In genomic region chr9:114214686-114215397, GRCh38 we compare ENCODE assay signal across 26 cellular contexts. TPM values are rescaled to one million over a fixed set of nuclear protein-coding genes. Genes with fewer than 3 reads are reported as not detected.
DNase-seq lines count a peak whose midpoint lies in the region; ATAC-seq and TF ChIP-seq lines count a peak whose summit lies in the region.
"Had no signal": no experiment of that assay in that cellular context is flagged by ENCODE, and none has a peak within 500 bp of the region (broad histone marks: within the 10 kb centered on the region; RNA-seq: fewer than 3 reads in every experiment).

No MANE protein-coding gene starts in this region.

- no peak overlapping the region for H2BK15ac ChIP-seq in neuronal stem cell (ENCODE audit: low read length)

- no peak overlapping the region for H3K23ac ChIP-seq in neuronal stem cell (ENCODE audit: low read depth, low read length, poor library complexity)

- POLR2A ChIA-PET in AG04450 (lab: Yijun Ruan, JAX) = no interaction called here

- TF ChIP-seq CTCF in AG04450 (IDR thresholded peaks at IDR 0.05; ENCODE audit: low read depth, low read length) = no peak
- no peak for TF ChIP-seq CTCF in brain (conservative IDR thresholded peaks at IDR 0.05)
- no peak for TF ChIP-seq CTCF in heart right ventricle (IDR thresholded peaks at IDR 0.05)

- H3K18ac ChIP-seq in neuronal stem cell (ENCODE audit: low read length) = peak overlapping the region; percentile 15

- no peak overlapping the region for H3K4me3 ChIP-seq in AG04450 (ENCODE audit: low read depth, low read length)
- no peak overlapping the region for H3K4me3 ChIP-seq in heart right ventricle
- H3K4me3 ChIP-seq in neuronal stem cell (ENCODE audit: low read length in 2 of 2) = no peak overlapping the region
- H3K4me3 ChIP-seq: left lung, mucosa of descending colon had no signal

- no peak overlapping the region for H2BK120ac ChIP-seq in neuronal stem cell (ENCODE audit: low read depth, low read length)

- H3K9me3 Mint-ChIP-seq in brain (no peaks in the 10 kb centered on the region), immature natural killer cell (no peaks in the 10 kb centered on the region)
- no peaks in the 10 kb centered on the region for H3K9me3 Mint-ChIP-seq in effector memory CD8-positive, alpha-beta T cell
- H3K9me3 Mint-ChIP-seq: activated CD4-positive, alpha-beta T cell treated with anti-CD3 and anti-CD28 coated beads, Interleukin-2, amount 10 ng/mL, durations not matched to agents 24 days and 14 days; CD4-positive, alpha-beta memory T cell; stimulated activated naive B cell treated with anti-CD40 and anti-IgM and Interleukin-4, amounts not matched to agents 10 μg/mL and 1 μg/mL and 100 μg/mL, for 72 hours had no signal

- no peak overlapping the region for H2AFZ ChIP-seq in neuronal stem cell (ENCODE audit: low read length)

- peaks cover 5% of the 10 kb centered on the region for H3K36me3 Mint-ChIP-seq in brain
- H3K36me3 Mint-ChIP-seq in immature natural killer cell = no peaks in the 10 kb centered on the region
- no peaks in the 10 kb centered on the region for H3K36me3 Mint-ChIP-seq in effector memory CD8-positive, alpha-beta T cell (ENCODE audit: insufficient read depth)
- H3K36me3 Mint-ChIP-seq: CD4-positive, alpha-beta memory T cell; stimulated activated naive B cell treated with anti-CD40 and anti-IgM and Interleukin-4, amounts not matched to agents 10 μg/mL and 1 μg/mL and 100 μg/mL, for 72 hours had no signal

- H3K27me3 ChIP-seq in AG04450 (ENCODE audit: control insufficient read depth, insufficient read depth, low read length) (no peaks in the 10 kb centered on the region), heart right ventricle (no peaks in the 10 kb centered on the region), neuronal stem cell (ENCODE audit: control insufficient read depth in 3 of 3, insufficient read depth in 3 of 3, low read depth in 1 of 3, low read length in 3 of 3) (no peaks in the 10 kb centered on the region)
- H3K27me3 ChIP-seq: left lung had no signal

- H3K36me3 ChIP-seq in heart right ventricle (peaks cover 0 to 14% (median 0%) of the 10 kb centered on the region in 9 donors), neuronal stem cell (replicated peaks in 1 of 2; ENCODE audit: control insufficient read depth in 2 of 2, insufficient read depth in 2 of 2, low read length in 2 of 2) (peaks cover 10 to 13% of the 10 kb centered on the region in 2 donors)
- H3K36me3 ChIP-seq: left lung had no signal

- CTCF ChIA-PET in AG04450 (lab: Charles Lee) = interaction anchor here (1.0 kb wide), 1 partner anchor 107 kb away, joined by 6 read pairs; no protein-coding TSS in a partner anchor

- H3K4me3 Mint-ChIP-seq in brain (no peak overlapping the region), immature natural killer cell (no peak overlapping the region)
- H3K4me3 Mint-ChIP-seq in effector memory CD8-positive, alpha-beta T cell = no peak overlapping the region
- H3K4me3 Mint-ChIP-seq: activated CD4-positive, alpha-beta T cell treated with anti-CD3 and anti-CD28 coated beads, Interleukin-2, amount 10 ng/mL, durations not matched to agents 24 days and 14 days; CD4-positive, alpha-beta memory T cell; stimulated activated naive B cell treated with anti-CD40 and anti-IgM and Interleukin-4, amounts not matched to agents 10 μg/mL and 1 μg/mL and 100 μg/mL, for 72 hours had no signal

- H3K4me1 Mint-ChIP-seq in brain (peaks cover 43% of the 10 kb centered on the region), immature natural killer cell (no peaks in the 10 kb centered on the region)
- no peaks in the 10 kb centered on the region for H3K4me1 Mint-ChIP-seq in effector memory CD8-positive, alpha-beta T cell (ENCODE audit: low read depth in 2 of 2)
- H3K4me1 Mint-ChIP-seq: activated CD4-positive, alpha-beta T cell treated with anti-CD3 and anti-CD28 coated beads, Interleukin-2, amount 10 ng/mL, durations not matched to agents 24 days and 14 days; CD4-positive, alpha-beta memory T cell; stimulated activated naive B cell treated with anti-CD40 and anti-IgM and Interleukin-4, amounts not matched to agents 10 μg/mL and 1 μg/mL and 100 μg/mL, for 72 hours had no signal

- H3K27ac ChIP-seq in AG04450 (ENCODE audit: low read depth, low read length) (peak overlapping the region; percentile 21), heart right ventricle (peak overlapping the region in 1 of 10 donors; percentile 35), neuronal stem cell (replicated peaks; ENCODE audit: low read length) (no peak overlapping the region)
- H3K27ac ChIP-seq: left lung, WERI-Rb-1 had no signal

- no peak overlapping the region for H2AK5ac ChIP-seq in neuronal stem cell (ENCODE audit: low read depth, low read length)

- H3K27ac Mint-ChIP-seq in brain = peak overlapping the region in 4 of 5 experiments; percentile 63 to 80 (median 72)
- no peak overlapping the region for H3K27ac Mint-ChIP-seq in immature natural killer cell
- H3K27ac Mint-ChIP-seq in effector memory CD8-positive, alpha-beta T cell = no peak overlapping the region
- H3K27ac Mint-ChIP-seq: activated CD4-positive, alpha-beta T cell treated with anti-CD3 and anti-CD28 coated beads, Interleukin-2, amount 10 ng/mL, durations not matched to agents 24 days and 14 days; CD4-positive, alpha-beta memory T cell; stimulated activated naive B cell treated with anti-CD40 and anti-IgM and Interleukin-4, amounts not matched to agents 10 μg/mL and 1 μg/mL and 100 μg/mL, for 72 hours had no signal

- H3K4me1 ChIP-seq in heart right ventricle (peaks cover 6 to 53% (median 27%) of the 10 kb centered on the region in 9 donors), neuronal stem cell (ENCODE audit: control insufficient read depth in 2 of 2, insufficient read depth in 1 of 2, low read depth in 1 of 2, low read length in 2 of 2) (no peaks in the 10 kb centered on the region)
- H3K4me1 ChIP-seq: left lung had no signal

- no peak overlapping the region for H4K8ac ChIP-seq in neuronal stem cell (ENCODE audit: low read depth, low read length)

- H3K9ac ChIP-seq in neuronal stem cell (ENCODE audit: low read depth, low read length, poor library complexity) = no peak overlapping the region
- H3K9ac ChIP-seq: parathyroid adenoma had no signal

- H4K91ac ChIP-seq in neuronal stem cell (ENCODE audit: low read depth, low read length, poor library complexity) = no peak overlapping the region

- peak in 6 of 8 donors; percentile 11 to 49 (median 24) for ATAC-seq in heart right ventricle
- no peak for ATAC-seq in effector memory CD8-positive, alpha-beta T cell (replicated peaks)
- ATAC-seq: HCT116; left lung; mucosa of descending colon; stimulated activated naive B cell treated with anti-CD40 and anti-IgM and Interleukin-4, amounts not matched to agents 10 μg/mL and 1 μg/mL and 100 μg/mL, for 72 hours had no signal

- DNase-seq in AG04450 (ENCODE audit: low read depth, low spot score) (no peak), heart right ventricle (no peak), neuronal stem cell (ENCODE audit: low spot score) (no peak), immature natural killer cell (no peak), pons (ENCODE audit: low spot score) (no peak)
- DNase-seq in effector memory CD8-positive, alpha-beta T cell = no peak
- DNase-seq in activated CD4-positive, alpha-beta T cell treated with anti-CD3 and anti-CD28 coated beads for 48 hours = no peak
- DNase-seq: activated CD4-positive, alpha-beta T cell treated with anti-CD3 and anti-CD28 coated beads, Interleukin-2, amount 10 ng/mL, durations not matched to agents 24 days and 14 days; activated gamma-delta T cell; activated T-cell treated with anti-CD3 and anti-CD28 coated beads, Interleukin-2, amount 50 U/mL, for 1 hour; CD4-positive, alpha-beta memory T cell; effector CD4-positive, alpha-beta T cell; foreskin melanocyte; hippocampal formation; mucosa of descending colon; NCI-H1092 treated with DMSO at 0.1 percent for 48 hours; NCI-H187; NCI-H2171 treated with DMSO at 0.1 percent for 48 hours; NCI-H524 treated with DMSO at 0.1 percent for 48 hours; stimulated activated naive B cell treated with anti-CD40 and anti-IgM and Interleukin-4, amounts not matched to agents 10 μg/mL and 1 μg/mL and 100 μg/mL, for 72 hours; T1000; WERI-Rb-1 had no signal

- H3K14ac ChIP-seq in neuronal stem cell (ENCODE audit: low read length) = no peak overlapping the region

- no peaks in the 10 kb centered on the region for H3K79me1 ChIP-seq in neuronal stem cell (ENCODE audit: low read depth, low read length)

- H2BK5ac ChIP-seq in neuronal stem cell (ENCODE audit: low read length) = no peak overlapping the region

- H3K4ac ChIP-seq in neuronal stem cell (ENCODE audit: low read length) = no peak overlapping the region

- intact Hi-C loops in heart right ventricle (cut with DNase I) = loop anchor here in 2 of 10 donors (5.0 to 10.0 kb wide), 2 partner anchors 38 to 50 kb away; no protein-coding TSS in a partner anchor

- H3K9me3 ChIP-seq in AG04450 (ENCODE audit: control insufficient read depth, insufficient read depth, low read length) (no peaks in the 10 kb centered on the region; the same call in 1 of the 2 replicates), heart right ventricle (no peaks in the 10 kb centered on the region), neuronal stem cell (replicated peaks in 1 of 2; ENCODE audit: control insufficient read depth in 2 of 2, insufficient read depth in 1 of 2, low read depth in 1 of 2, low read length in 2 of 2) (no peaks in the 10 kb centered on the region)
- H3K9me3 ChIP-seq: left lung, mucosa of descending colon had no signal

- no peaks in the 10 kb centered on the region for H3K27me3 Mint-ChIP-seq in brain
- H3K27me3 Mint-ChIP-seq in immature natural killer cell (ENCODE audit: low read depth in 3 of 3) = peaks cover 0 to 3% (median 2%) of the 10 kb centered on the region in 3 donors
- peaks cover 0 to 5% of the 10 kb centered on the region in 2 donors for H3K27me3 Mint-ChIP-seq in effector memory CD8-positive, alpha-beta T cell
- H3K27me3 Mint-ChIP-seq: activated CD4-positive, alpha-beta T cell treated with anti-CD3 and anti-CD28 coated beads, Interleukin-2, amount 10 ng/mL, durations not matched to agents 24 days and 14 days; CD4-positive, alpha-beta memory T cell; stimulated activated naive B cell treated with anti-CD40 and anti-IgM and Interleukin-4, amounts not matched to agents 10 μg/mL and 1 μg/mL and 100 μg/mL, for 72 hours had no signal

- no peak overlapping the region for H3K4me2 ChIP-seq in neuronal stem cell (ENCODE audit: insufficient read depth, low read length, poor library complexity, severe bottlenecking)

- H2BK12ac ChIP-seq in neuronal stem cell (ENCODE audit: low read length) = no peak overlapping the region

- WGBS in heart right ventricle, 2 donors = 72 to 81% methylated on average over 7 of the region's 7 CpGs
- WGBS in neuronal stem cell (ENCODE audit: extremely low coverage in 2 of 2, insufficient read length in 2 of 2, insufficient replicate concordance in 1 of 2), 2 donors = no CpG with 5 or more reads among the region's 7 CpGs

RNA-seq across cellular contexts. Expression of gene COL27A1, which starts 59.5 kb away (rescaled TPM):
- polyA plus RNA-seq in AG04450 (2011; rRNA removed) (8.5 and 10.0 TPM in 2 replicates), brain (ENCODE audit: insufficient read depth, low read depth, low replicate concordance) (0.17 TPM), heart right ventricle (10 to 100 TPM in 1 of 2 donors, 1 to 10 TPM in 1; 3.1 to 35.8 TPM), immature natural killer cell (not detected)
- polyA minus RNA-seq in AG04450 (2011; rRNA and poly(A)+ RNA removed) = 10.4 and 12.9 TPM in 2 replicates
- 10 to 100 TPM in 2 of 10 donors, 1 to 10 TPM in 8; 4.1 to 11.5 (median 5.1) TPM for total RNA-seq in heart right ventricle
- 11.1 TPM for polyA plus RNA-seq in neuronal stem cell (2013, experiment 1 of 2)
- 11.1 TPM for polyA plus RNA-seq in neuronal stem cell (2013, experiment 2 of 2)
- polyA plus RNA-seq: CD4-positive, alpha-beta memory T cell had no signal

Comparison
In these comparisons a context has a peak if more than half of its experiments do, and no peak if none do; other contexts are left out.
1. H3K27ac Mint-ChIP-seq: peak in brain (4 of 5); none in immature natural killer cell (0 of 6) and effector memory CD8-positive, alpha-beta T cell (0 of 2).